In genomic region chr14:51507556-51508511, GRCh38 we compare ENCODE assay signal across 8 cellular contexts.
DNase-seq lines count a peak whose midpoint lies in the region; ATAC-seq and TF ChIP-seq lines count a peak whose summit lies in the region.

No MANE protein-coding gene starts in this region.

- POLR2A ChIA-PET in RWPE1 (lab: Yijun Ruan, JAX; ENCODE audit: low non-redundant PET), result no interaction called here

- H3K27ac ChIP-seq in RWPE1, result peak overlapping the region; percentile 86

- peak; percentile 91 for DNase-seq in DMS153 (lab: John Stamatoyannopoulos, UW)
- DNase-seq in RWPE1 (ENCODE audit: low spot score), result no peak
- DNase-seq in fibroblast of villous mesenchyme (ENCODE audit: low read depth), result peak; percentile 56
- peak; percentile 44 for DNase-seq in renal cortical epithelial cell (ENCODE audit: low read depth)
- DNase-seq in activated CD4-positive, alpha-beta T cell treated with anti-CD3 and anti-CD28 coated beads for 4 hours, result no peak
- no peak for DNase-seq in activated effector memory CD4-positive, alpha-beta T cell treated with Interleukin-2 at 50 U/mL for 16 hours

- TF ChIP-seq CTCF in RWPE1 (conservative IDR thresholded peaks at IDR 0.05; ENCODE audit: low read depth), result no peak
- TF ChIP-seq CTCF in fibroblast of villous mesenchyme (IDR thresholded peaks at IDR 0.05; ENCODE audit: insufficient read depth, low read depth, low read length), result no peak

- no peak for ATAC-seq in GM19023 (IDR thresholded peaks at IDR 0.05; ENCODE audit: unreplicated experiment)
- no peak for ATAC-seq in GM21528 (IDR thresholded peaks at IDR 0.05; ENCODE audit: low FRiP score, unreplicated experiment)

- H3K4me3 ChIP-seq in fibroblast of villous mesenchyme (ENCODE audit: low read depth, low read length), result no peak overlapping the region

- CTCF ChIA-PET in RWPE1 (lab: Yijun Ruan, JAX), result interaction anchor here (0.6 to 1.0 kb wide), 2 partner anchors 110 to 224 kb away, joined by 3 read pairs; no protein-coding TSS in a partner anchor

Comparison
In these comparisons a context has a peak if more than half of its experiments do, and no peak if none do; other contexts are left out.
1. DNase-seq: peak in DMS153 (single experiment), fibroblast of villous mesenchyme (single experiment) and renal cortical epithelial cell (single experiment); none in RWPE1 (single experiment), activated CD4-positive, alpha-beta T cell treated with anti-CD3 and anti-CD28 coated beads for 4 hours (0 of 2) and activated effector memory CD4-positive, alpha-beta T cell treated with Interleukin-2 at 50 U/mL for 16 hours (single experiment).